ENCODE assay signal across 18 cellular contexts in the genomic region with DNA sequence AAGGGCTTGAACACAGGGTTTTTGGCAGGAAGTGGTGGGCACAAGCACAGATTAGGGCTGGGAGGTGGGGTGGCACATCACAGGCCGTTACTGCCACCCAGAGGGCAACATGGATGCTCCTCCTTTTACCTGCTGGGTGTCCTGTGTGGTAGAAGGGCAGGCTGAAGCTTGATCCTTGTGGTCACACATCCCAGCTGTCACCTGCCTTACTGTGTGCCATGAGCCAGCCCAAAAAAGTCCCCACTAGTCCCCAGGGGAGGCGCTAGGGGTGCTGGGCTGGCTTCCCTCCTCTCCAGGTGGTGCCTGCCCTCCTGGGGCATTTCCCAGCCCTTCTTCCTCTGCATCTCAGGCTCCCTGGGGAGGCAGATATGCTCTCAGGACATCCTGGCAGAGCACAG. TPM values are rescaled to one million over a fixed set of nuclear protein-coding genes. Genes with fewer than 3 reads are reported as not detected.
DNase-seq lines count a peak whose midpoint lies in the region; ATAC-seq and TF ChIP-seq lines count a peak whose summit lies in the region.
"Had no signal": no experiment of that assay in that cellular context is flagged by ENCODE, and none has a peak within 500 bp of the region (broad histone marks: within the 10 kb centered on the region; RNA-seq: fewer than 3 reads in every experiment).

No MANE protein-coding gene starts in this region.

- H3K4ac ChIP-seq in mesendoderm (ENCODE audit: low read depth, low read length) = no peak overlapping the region

- H4K5ac ChIP-seq in mesendoderm (ENCODE audit: low read length) = no peak overlapping the region

- no peak overlapping the region for H2AK5ac ChIP-seq in mesendoderm (ENCODE audit: low read length)

- TF ChIP-seq POLR2A in breast epithelium (IDR thresholded peaks at IDR 0.05) = no peak

- H2BK120ac ChIP-seq in mesendoderm (ENCODE audit: low read depth, low read length) = no peak overlapping the region

- H3K56ac ChIP-seq in mesendoderm (ENCODE audit: low read length) = no peak overlapping the region

- no peak overlapping the region for H3K9ac ChIP-seq in mammary epithelial cell (ENCODE audit: insufficient read depth, low read length)
- no peak overlapping the region for H3K9ac ChIP-seq in mesendoderm (ENCODE audit: low read length)
- H3K9ac ChIP-seq: neural progenitor cell had no signal

- DNase-seq in mammary epithelial cell = peak; percentile 25
- DNase-seq in breast epithelium (ENCODE audit: low spot score in 2 of 2) = no peak
- peak; percentile 15 for DNase-seq in NCI-H69 (lab: John Stamatoyannopoulos, UW)
- DNase-seq in sciatic nerve (ENCODE audit: low spot score) = peak; percentile 7
- DNase-seq in mesendoderm = no peak
- DNase-seq: activated T-cell treated with anti-CD3 and anti-CD28 coated beads for 4 hours; dermis blood vessel endothelial cell; mesenchymal stem cell; NCI-H226; OCI-M1; stimulated activated naive CD8-positive, alpha-beta T cell treated with anti-CD3 and anti-CD28 coated beads, Interleukin-15, Interleukin-2, amounts not matched to agents 100 U/mL and 50 U/mL, for 24 hours had no signal

- no peak overlapping the region for H2BK15ac ChIP-seq in mesendoderm (replicated peaks; ENCODE audit: low read depth)

- CTCF ChIA-PET in mammary epithelial cell (lab: Charles Lee; ENCODE audit: low non-redundant PET) = interaction anchor here (0.6 kb wide), 1 partner anchor 224 kb away, joined by 3 read pairs; no protein-coding TSS in a partner anchor

- no peaks in the 10 kb centered on the region for H3K79me2 ChIP-seq in mammary epithelial cell (ENCODE audit: insufficient read depth, low read length)
- no peaks in the 10 kb centered on the region for H3K79me2 ChIP-seq in mesendoderm (ENCODE audit: control insufficient read depth, insufficient read depth, low read length)

- H3K4me1 ChIP-seq in mammary epithelial cell (ENCODE audit: insufficient read depth, low read length) (peaks cover 18% of the 10 kb centered on the region), breast epithelium (no peaks in the 10 kb centered on the region), mesendoderm (ENCODE audit: control insufficient read depth, low read depth, low read length) (peaks cover 3% of the 10 kb centered on the region)
- H3K4me1 ChIP-seq: neural progenitor cell had no signal

- TF ChIP-seq CTCF in mammary epithelial cell (conservative IDR thresholded peaks at IDR 0.05 in 1 of 2, IDR thresholded peaks at IDR 0.05 in 1 of 2; ENCODE audit: extremely low read depth in 1 of 2, insufficient read depth in 1 of 2, low read depth in 1 of 2, low read length in 2 of 2) (peak; percentile 4 to 44), breast epithelium (IDR thresholded peaks at IDR 0.05) (no peak)

- dilution Hi-C loops in mammary epithelial cell (cut with HindIII; ENCODE audit: low sequenced_read_pairs) = loop anchor here (5.0 kb wide), 1 partner anchor 396 kb away; no protein-coding TSS in a partner anchor

- H3K4me2 ChIP-seq in mammary epithelial cell (ENCODE audit: insufficient read depth, low read depth, low read length) = no peak overlapping the region
- H3K4me2 ChIP-seq in mesendoderm (ENCODE audit: low read length) = no peak overlapping the region
- H3K4me2 ChIP-seq: neural progenitor cell had no signal

- H2BK5ac ChIP-seq in mesendoderm (ENCODE audit: low read length) = no peak overlapping the region

- H4K8ac ChIP-seq in mesendoderm (ENCODE audit: low read depth, low read length) = no peak overlapping the region

- H3K27ac ChIP-seq in mammary epithelial cell (ENCODE audit: insufficient read depth, low read depth, low read length) (no peak overlapping the region), breast epithelium (no peak overlapping the region), mesendoderm (ENCODE audit: low read depth, low read length) (no peak overlapping the region)
- H3K27ac ChIP-seq: C4-2B, neural progenitor cell, VCaP had no signal

- in situ Hi-C loops in mammary epithelial cell (cut with MboI; ENCODE audit: low sequenced_read_pairs in 2 of 2) = loop anchor here (5.0 to 25.0 kb wide), 4 partner anchors 109 to 423 kb away; no protein-coding TSS in a partner anchor

- BruUV-seq in mammary epithelial cell (replicated peaks; lab: Mats Ljungman, UMichigan) = no TSS peak

- H3K27me3 ChIP-seq in mammary epithelial cell (ENCODE audit: insufficient read depth, low read length) (no peaks in the 10 kb centered on the region), breast epithelium (no peaks in the 10 kb centered on the region), mesendoderm (ENCODE audit: insufficient read depth, low read length, poor library complexity) (no peaks in the 10 kb centered on the region)
- H3K27me3 ChIP-seq: neural progenitor cell had no signal

- no peak overlapping the region for H3K18ac ChIP-seq in mesendoderm (ENCODE audit: low read length)

- H3K4me3 ChIP-seq in mammary epithelial cell (replicated peaks in 1 of 3; ENCODE audit: insufficient read depth in 1 of 3, low read depth in 2 of 3, low read length in 3 of 3) (no peak overlapping the region), breast epithelium (no peak overlapping the region), mesendoderm (ENCODE audit: low read length) (no peak overlapping the region)
- H3K4me3 ChIP-seq: neural progenitor cell had no signal

- H2AFZ ChIP-seq in mammary epithelial cell (ENCODE audit: low read depth, low read length) = no peak overlapping the region
- H2AFZ ChIP-seq: neural progenitor cell had no signal

- H3K36me3 ChIP-seq in mammary epithelial cell (ENCODE audit: insufficient read depth, low read length) = no peaks in the 10 kb centered on the region
- H3K36me3 ChIP-seq in breast epithelium = no peaks in the 10 kb centered on the region
- no peaks in the 10 kb centered on the region for H3K36me3 ChIP-seq in mesendoderm (ENCODE audit: control insufficient read depth, insufficient read depth, low read length)
- H3K36me3 ChIP-seq: neural progenitor cell had no signal

- H3K9me3 ChIP-seq in mammary epithelial cell (replicated peaks; ENCODE audit: insufficient read depth, low read length) (no peaks in the 10 kb centered on the region), breast epithelium (no peaks in the 10 kb centered on the region)

- ATAC-seq in GM18861 (IDR thresholded peaks at IDR 0.05; ENCODE audit: unreplicated experiment) (peak; percentile 43), sciatic nerve (no peak), HG02973 (IDR thresholded peaks at IDR 0.05; ENCODE audit: unreplicated experiment) (no peak), GM21381 (IDR thresholded peaks at IDR 0.05; ENCODE audit: unreplicated experiment) (no peak)
- ATAC-seq: stimulated activated naive CD8-positive, alpha-beta T cell treated with anti-CD3 and anti-CD28 coated beads, Interleukin-15, Interleukin-2, amounts not matched to agents 100 U/mL and 50 U/mL, for 24 hours had no signal

- no peaks in the 10 kb centered on the region for H4K20me1 ChIP-seq in mammary epithelial cell (ENCODE audit: insufficient read depth, low read length)

- H3K23ac ChIP-seq in mesendoderm (ENCODE audit: low read length) = no peak overlapping the region

- H3K79me1 ChIP-seq in mesendoderm (ENCODE audit: low read length) = no peaks in the 10 kb centered on the region

- intact Hi-C loops in mammary epithelial cell (cut with micrococcal nuclease) = loop anchor here (5.0 kb wide), 1 partner anchor 39 kb away; no protein-coding TSS in a partner anchor
- intact Hi-C loops in breast epithelium (cut with DNase I; ENCODE audit: low total_unique reads) = loop anchor here (10.0 kb wide), 1 partner anchor 403 kb away; a partner anchor contains a TSS
- intact Hi-C loops in sciatic nerve (cut with DNase I) = no loop called here

- WGBS in mammary epithelial cell (ENCODE audit: low coverage, missing lambda C conversion rate) = no CpG with 5 or more reads among the region's 2 CpGs
- WGBS in mesendoderm (ENCODE audit: extremely low coverage, insufficient coverage, low lambda C conversion rate) = no CpG with 5 or more reads among the region's 2 CpGs

RNA-seq across cellular contexts. Expression of a gene that starts 50.5 kb away (rescaled TPM):
- not detected for total RNA-seq in mammary epithelial cell
- 0.03 TPM for polyA plus RNA-seq in mammary epithelial cell
- polyA minus RNA-seq in mammary epithelial cell = not detected
- not detected for total RNA-seq in breast epithelium
- not detected for total RNA-seq in sciatic nerve
- 0.03 TPM for polyA plus RNA-seq in mesendoderm (2013, experiment 1 of 2)
- not detected for polyA plus RNA-seq in mesendoderm (2013, experiment 2 of 2)
- total RNA-seq: dermis blood vessel endothelial cell, urinary bladder had no signal
- polyA plus RNA-seq: urinary bladder had no signal

Comparison
In these comparisons a context has a peak if more than half of its experiments do, and no peak if none do; other contexts are left out.
1. DNase-seq: peak in mammary epithelial cell (single experiment), NCI-H69 (single experiment) and sciatic nerve (single experiment); none in breast epithelium (0 of 2) and mesendoderm (single experiment).
2. CTCF ChIP-seq: peak in mammary epithelial cell (2 of 2); none in breast epithelium (0 of 3).